In the genomic region with DNA sequence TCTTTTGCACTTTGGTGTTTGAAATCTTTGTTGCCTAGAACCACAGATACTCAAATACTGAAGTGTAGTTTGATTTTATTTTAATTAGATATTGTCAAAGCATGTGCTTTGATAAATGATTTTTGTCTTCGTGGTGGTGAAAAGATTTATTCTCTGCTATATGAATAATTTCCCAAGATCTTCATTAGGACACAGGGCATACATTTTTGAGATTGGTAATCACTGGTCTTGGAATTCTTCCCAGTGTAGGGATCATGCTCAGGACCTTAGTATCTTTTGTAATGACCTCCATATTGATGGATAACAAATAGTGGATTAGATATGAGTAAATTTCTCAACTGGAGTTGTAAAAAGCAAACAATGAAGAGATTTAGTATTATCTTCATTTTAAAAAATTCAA, we compare ENCODE assay signal across 18 cellular contexts.
"Had no signal": no experiment of that assay in that cellular context is flagged by ENCODE, and none has a peak within 500 bp of the region (broad histone marks: within the 10 kb centered on the region; RNA-seq: fewer than 3 reads in every experiment).

No MANE protein-coding gene starts in this region.

- H3K27ac Mint-ChIP-seq: activated naive CD4-positive, alpha-beta T cell treated with anti-CD3 and anti-CD28 coated beads for 36 hours; activated T-helper 2 cell treated with anti-CD3 and anti-CD28 coated beads, Interferon-gamma antibody, Interleukin-2, Interleukin-4, amounts not matched to agents 10 μg/mL and 5 μg/mL and 100 μg/mL, durations not matched to agents 14 hours and 24 hours and 36 hours; naive B cell had no signal

- H3K4me3 ChIP-seq: coronary artery, gastroesophageal sphincter, left lung, thoracic aorta had no signal

- H3K27me3 ChIP-seq: gastroesophageal sphincter, left lung had no signal

- H3K27ac ChIP-seq: coronary artery, gastroesophageal sphincter, left lung, parathyroid adenoma, thoracic aorta had no signal

- FAIRE-seq: kidney had no signal

- H3K9ac ChIP-seq: parathyroid adenoma had no signal

- H2AFZ ChIP-seq: parathyroid adenoma had no signal

- DNase-seq: activated CD4-positive, alpha-beta T cell treated with anti-CD3 and anti-CD28 coated beads, Interleukin-2, amount 50 U/mL, for 48 hours; activated CD4-positive, CD25-positive, alpha-beta regulatory T cell treated with anti-CD3 and anti-CD28 coated beads, Interleukin-2, amount 50 U/mL, for 72 hours; activated naive CD4-positive, alpha-beta T cell treated with anti-CD3 and anti-CD28 coated beads for 36 hours; central memory CD4-positive, alpha-beta T cell; kidney; left lung; mammary epithelial cell; naive B cell; stimulated activated CD4-positive, alpha-beta T cell treated with anti-CD3 and anti-CD28 coated beads, Interleukin-12 subunit alpha, Interleukin-12 subunit beta, amount 100 ng/mL, for 4 hours; stimulated activated CD4-positive, alpha-beta T cell treated with anti-CD3 and anti-CD28 coated beads, Interleukin-2, amount 100 ng/mL, for 24 hours; T-helper 1 cell; T1000 had no signal

- H3K4me1 ChIP-seq: gastroesophageal sphincter, left lung, parathyroid adenoma had no signal

- ATAC-seq: esophagus mucosa, gastroesophageal sphincter, left lung had no signal
